ENCODE assay signal across 7 cellular contexts in genomic region chr13:33610471-33611015, GRCh38.
DNase-seq lines count a peak whose midpoint lies in the region; ATAC-seq lines count a peak whose summit lies in the region.

No MANE protein-coding gene starts in this region.

- no peaks in the 10 kb centered on the region for H3K36me3 ChIP-seq in rectal smooth muscle tissue (ENCODE audit: control insufficient read depth, insufficient read depth, low read length)

- DNase-seq in NCI-H526 (lab: John Stamatoyannopoulos, UW): peak; percentile 81 to 95
- peak; percentile 35 for DNase-seq in activated T-cell treated with anti-CD3 and anti-CD28 coated beads, Interleukin-2, amount 50 U/mL, for 4 hours
- peak; percentile 85 for DNase-seq in globus pallidus (ENCODE audit: low spot score)
- DNase-seq in DMS53 (lab: John Stamatoyannopoulos, UW): no peak

- H3K27me3 ChIP-seq in rectal smooth muscle tissue (ENCODE audit: control insufficient read depth, insufficient read depth, low read length): no peaks in the 10 kb centered on the region

- peak overlapping the region; percentile 46 for H3K4me3 ChIP-seq in rectal smooth muscle tissue (ENCODE audit: low read length)

- H3K9ac ChIP-seq in rectal smooth muscle tissue (ENCODE audit: low read length): no peak overlapping the region

- H3K27me3 Mint-ChIP-seq in activated T-cell treated with anti-CD3 and anti-CD28 coated beads, Interleukin-2, amount 50 U/mL, for 4 hours (ENCODE audit: low read depth): no peaks in the 10 kb centered on the region

- peak overlapping the region; percentile 92 for H3K27ac ChIP-seq in rectal smooth muscle tissue (ENCODE audit: low read depth, low read length)

- peaks cover 35% of the 10 kb centered on the region for H3K4me1 Mint-ChIP-seq in activated T-cell treated with anti-CD3 and anti-CD28 coated beads, Interleukin-2, amount 50 U/mL, for 4 hours (ENCODE audit: low read depth)

- H3K4me3 Mint-ChIP-seq in activated T-cell treated with anti-CD3 and anti-CD28 coated beads, Interleukin-2, amount 50 U/mL, for 4 hours: peak overlapping the region; percentile 74

- H3K9me3 Mint-ChIP-seq in activated T-cell treated with anti-CD3 and anti-CD28 coated beads, Interleukin-2, amount 50 U/mL, for 4 hours: no peaks in the 10 kb centered on the region

- peaks cover 30% of the 10 kb centered on the region for H3K4me1 ChIP-seq in rectal smooth muscle tissue (ENCODE audit: control insufficient read depth, insufficient read depth, low read length)

- peak; percentile 64 to 69 for ATAC-seq in activated T-cell treated with anti-CD3 and anti-CD28 coated beads, Interleukin-2, amount 50 U/mL, for 4 hours
- ATAC-seq in HG03457 (IDR thresholded peaks at IDR 0.05; ENCODE audit: unreplicated experiment) (no peak), GM19463 (IDR thresholded peaks at IDR 0.05; ENCODE audit: unreplicated experiment) (no peak)

- no peaks in the 10 kb centered on the region for H3K36me3 Mint-ChIP-seq in activated T-cell treated with anti-CD3 and anti-CD28 coated beads, Interleukin-2, amount 50 U/mL, for 4 hours (ENCODE audit: insufficient read depth)

Comparison
In these comparisons a context has a peak if more than half of its experiments do, and no peak if none do; other contexts are left out.
1. ATAC-seq: peak in activated T-cell treated with anti-CD3 and anti-CD28 coated beads, Interleukin-2, amount 50 U/mL, for 4 hours (2 of 2); none in HG03457 (single experiment) and GM19463 (single experiment).